In genomic region chr1:182601416-182601786, GRCh38 we compare ENCODE assay signal across 8 cellular contexts. TPM values are rescaled to one million over a fixed set of nuclear protein-coding genes. Genes with fewer than 3 reads are reported as not detected.
A peak's percentile ranks its signal among the peaks of the same experiment; 100 is the strongest.
DNase-seq lines count a peak whose midpoint lies in the region; ATAC-seq and TF ChIP-seq lines count a peak whose summit lies in the region.

No MANE protein-coding gene starts in this region.

- no peaks in the 10 kb centered on the region for H3K9me3 Mint-ChIP-seq in CD4-positive, alpha-beta memory T cell

- H3K27ac ChIP-seq in CD4-positive, alpha-beta memory T cell (ENCODE audit: low read depth, low read length), result no peak overlapping the region
- no peak overlapping the region for H3K27ac ChIP-seq in right lobe of liver

- no peaks in the 10 kb centered on the region for H3K27me3 ChIP-seq in CD4-positive, alpha-beta memory T cell (ENCODE audit: insufficient read depth, low read length)
- H3K27me3 ChIP-seq in right lobe of liver, result no peaks in the 10 kb centered on the region

- H3K27ac Mint-ChIP-seq in CD4-positive, alpha-beta memory T cell, result no peak overlapping the region

- H3K4me1 Mint-ChIP-seq in CD4-positive, alpha-beta memory T cell, result peaks cover 0 to 18% (median 9%) of the 10 kb centered on the region in 4 donors

- TF ChIP-seq POLR2A in right lobe of liver (IDR thresholded peaks at IDR 0.05), result no peak

- H3K27me3 Mint-ChIP-seq in CD4-positive, alpha-beta memory T cell, result no peaks in the 10 kb centered on the region

- peak; percentile 66 for TF ChIP-seq CTCF in HFF-Myc (IDR thresholded peaks at IDR 0.05; ENCODE audit: low read depth, low read length, missing control alignments)
- peak; percentile 77 to 97 (median 90) for TF ChIP-seq CTCF in right lobe of liver (IDR thresholded peaks at IDR 0.05)

- no peak overlapping the region for H3K4me3 ChIP-seq in CD4-positive, alpha-beta memory T cell (ENCODE audit: low read length in 2 of 2)
- H3K4me3 ChIP-seq in HFF-Myc (replicated peaks; ENCODE audit: low read depth, low read length) (peak overlapping the region; percentile 78), right lobe of liver (no peak overlapping the region)

- CTCF ChIA-PET in CD4-positive, alpha-beta memory T cell (lab: Charles Lee; ENCODE audit: partially characterized antibody), result interaction anchor here (1.0 to 16.0 kb wide), 9 partner anchors 9 to 514 kb away, joined by 3 to 707 read pairs (median 5); partner anchors contain the start of genes NPL and RNASEL

- H3K4me1 ChIP-seq in CD4-positive, alpha-beta memory T cell (ENCODE audit: insufficient read depth, low read length), result peaks cover 41% of the 10 kb centered on the region
- H3K4me1 ChIP-seq in right lobe of liver, result peaks cover 0 to 9% (median 4%) of the 10 kb centered on the region in 4 donors

- H3K36me3 Mint-ChIP-seq in CD4-positive, alpha-beta memory T cell, result peaks cover 4 to 10% of the 10 kb centered on the region in 2 donors

- peak; percentile 68 to 80 (median 76) for ATAC-seq in right lobe of liver

- 7% methylated on average over 6 of the region's 6 CpGs for WGBS in right lobe of liver (ENCODE audit: insufficient coverage, low coverage, low lambda C conversion rate, missing lambda C conversion rate)

- POLR2A ChIA-PET in CD4-positive, alpha-beta memory T cell (lab: Charles Lee; ENCODE audit: partially characterized antibody), result interaction anchor here (1.0 to 3.2 kb wide), 5 partner anchors 13 to 184 kb away, joined by 3 to 18 read pairs (median 9); partner anchors contain the start of gene RNASEL

- DNase-seq in CD4-positive, alpha-beta memory T cell, result peak; percentile 64 to 77 (median 72)
- DNase-seq in HFF-Myc (ENCODE audit: extremely low read depth, low read depth), result peak; percentile 67
- DNase-seq in NCI-H524 treated with DMSO at 0.1 percent for 48 hours (lab: John Stamatoyannopoulos, UW), result peak; percentile 49
- peak; percentile 38 to 60 for DNase-seq in activated CD4-positive, alpha-beta T cell treated with anti-CD3 and anti-CD28 coated beads for 24 hours (ENCODE audit: low read depth in 2 of 2)
- DNase-seq in dedifferentiated amniotic fluid mesenchymal stem cell (ENCODE audit: extremely low spot score), result peak; percentile 82
- DNase-seq in right lobe of liver, result peak; percentile 60 to 86 (median 81)
- peak; percentile 61 for DNase-seq in stimulated activated CD8-positive, alpha-beta memory T cell treated with anti-CD3 and anti-CD28 coated beads, Interleukin-12 subunit alpha, Interleukin-12 subunit beta, amount 100 ng/mL, for 1 hour (ENCODE audit: low read depth)
- DNase-seq in cortex of kidney (lab: John Stamatoyannopoulos, UW), result no peak

- no peak overlapping the region for H3K4me3 Mint-ChIP-seq in CD4-positive, alpha-beta memory T cell

- H3K36me3 ChIP-seq in CD4-positive, alpha-beta memory T cell (ENCODE audit: insufficient read depth, low read length), result peaks cover 3% of the 10 kb centered on the region
- no peaks in the 10 kb centered on the region for H3K36me3 ChIP-seq in right lobe of liver

- intact Hi-C loops in CD4-positive, alpha-beta memory T cell (cut with micrococcal nuclease), result loop anchor here (1.0 to 10.0 kb wide), 6 partner anchors 61 to 1033 kb away; partner anchors contain the start of genes ARPC5, GLUL and SMG7
- intact Hi-C loops in right lobe of liver (cut with DNase I), result no loop called here

- H3K9me3 ChIP-seq in CD4-positive, alpha-beta memory T cell (ENCODE audit: control insufficient read depth in 1 of 2, low read length in 2 of 2), result no peaks in the 10 kb centered on the region
- no peaks in the 10 kb centered on the region for H3K9me3 ChIP-seq in right lobe of liver

RNA-seq across cellular contexts. Expression of gene RGS16, which starts 2.8 kb away (rescaled TPM):
- total RNA-seq in CD4-positive, alpha-beta memory T cell, result 1 to 10 TPM; 1.3 to 1.4 TPM
- polyA plus RNA-seq in CD4-positive, alpha-beta memory T cell, result 1 to 10 TPM; 2.8 to 3.7 TPM
- total RNA-seq in right lobe of liver, result 1 to 10 TPM in 3 of 6 experiments, under 1 TPM in 3; 0.15 to 3.4 (median 0.99) TPM

RNA-seq across cellular contexts. Expression of gene RNASEL, which starts 12.3 kb away (rescaled TPM):
- 10 to 100 TPM; 33.9 to 35.4 TPM for total RNA-seq in CD4-positive, alpha-beta memory T cell
- polyA plus RNA-seq in CD4-positive, alpha-beta memory T cell, result 10 to 100 TPM in 1 of 2 donors, 1 to 10 TPM in 1; 4.5 to 11.6 TPM
- total RNA-seq in right lobe of liver, result 1 to 10 TPM; 1.8 to 3.3 (median 2.1) TPM

Comparison
In these comparisons a context has a peak if more than half of its experiments do, and no peak if none do; other contexts are left out.
1. RNA of gene RNASEL, which starts 12.3 kb away (total RNA-seq): 33.9 to 35.4 TPM in CD4-positive, alpha-beta memory T cell; 1.8 to 3.3 TPM in right lobe of liver; every median in the first group is over 4 times any median in the second.